13 cellular contexts compared by ENCODE assay signal in the genomic region with DNA sequence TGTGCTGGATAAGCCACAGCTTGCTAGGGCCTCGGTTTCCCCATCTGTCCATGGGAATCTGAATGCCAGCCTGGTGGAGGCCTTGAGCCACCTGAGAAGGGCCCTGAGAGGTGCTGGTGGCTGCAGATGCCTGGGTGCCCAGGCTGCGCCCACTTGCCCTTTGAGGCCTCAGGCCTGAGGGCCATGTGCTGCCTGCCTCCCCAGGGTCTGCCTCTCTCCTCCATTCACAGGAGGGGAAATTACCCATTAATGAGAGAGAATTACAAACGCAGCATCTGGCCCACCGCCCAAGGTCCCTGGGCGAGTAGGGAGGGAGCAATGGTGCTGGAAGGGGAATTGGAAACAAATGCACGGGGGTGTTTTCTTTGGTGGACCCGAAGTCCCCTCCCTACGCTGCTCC. TPM values are rescaled to one million over a fixed set of nuclear protein-coding genes. Genes with fewer than 3 reads are reported as not detected.
DNase-seq lines count a peak whose midpoint lies in the region; ATAC-seq and TF ChIP-seq lines count a peak whose summit lies in the region.
"Had no signal": no experiment of that assay in that cellular context is flagged by ENCODE, and none has a peak within 500 bp of the region (broad histone marks: within the 10 kb centered on the region; RNA-seq: fewer than 3 reads in every experiment).

No MANE protein-coding gene starts in this region.

- intact Hi-C loops in left ventricle myocardium inferior (cut with micrococcal nuclease): no loop called here
- intact Hi-C loops in heart right ventricle (cut with DNase I): no loop called here

- H3K27ac ChIP-seq in left ventricle myocardium inferior (replicated peaks) (no peak overlapping the region), heart right ventricle (no peak overlapping the region), osteoblast (ENCODE audit: low read depth, low read length) (no peak overlapping the region)
- H3K27ac ChIP-seq: SK-N-MC had no signal

- no peaks in the 10 kb centered on the region for H3K36me3 ChIP-seq in left ventricle myocardium inferior
- no peaks in the 10 kb centered on the region for H3K36me3 ChIP-seq in heart right ventricle
- H3K36me3 ChIP-seq in osteoblast (ENCODE audit: insufficient read depth, low read length): no peaks in the 10 kb centered on the region
- H3K36me3 ChIP-seq: BE2C had no signal

- no peak for ATAC-seq in heart right ventricle

- peaks cover 11% of the 10 kb centered on the region for H3K9me3 ChIP-seq in left ventricle myocardium inferior (replicated peaks)
- H3K9me3 ChIP-seq in heart right ventricle: peaks cover 0 to 17% (median 4%) of the 10 kb centered on the region in 11 donors
- no peaks in the 10 kb centered on the region for H3K9me3 ChIP-seq in osteoblast (ENCODE audit: low read depth, low read length)
- H3K9me3 ChIP-seq: BE2C had no signal

- H3K9me3 Mint-ChIP-seq in chondrocyte (ENCODE audit: low read depth): peaks cover 14% of the 10 kb centered on the region

- DNase-seq in left ventricle myocardium inferior (peak; percentile 4), heart right ventricle (no peak), chondrocyte (ENCODE audit: low spot score) (peak; percentile 53), osteoblast (ENCODE audit: insufficient read length, low spot score, missing footprints) (peak; percentile 39), amniotic stem cell (lab: John Stamatoyannopoulos, UW) (no peak), foreskin fibroblast (no peak), NCI-H82 (lab: John Stamatoyannopoulos, UW) (no peak)
- DNase-seq: BE2C, GF-D8, NCI-H2029 treated with DMSO at 0.1 percent for 48 hours, NCI-H524 treated with DMSO at 0.1 percent for 48 hours had no signal

- H3K4me3 Mint-ChIP-seq in chondrocyte (ENCODE audit: unreplicated experiment): no peak overlapping the region
- H3K4me3 Mint-ChIP-seq: CD8-positive, alpha-beta memory T cell had no signal

- WGBS in heart right ventricle, 2 donors: 73 to 78% methylated on average over 8 of the region's 8 CpGs

- H3K36me3 Mint-ChIP-seq in chondrocyte (ENCODE audit: low read depth): no peaks in the 10 kb centered on the region
- H3K36me3 Mint-ChIP-seq: CD8-positive, alpha-beta memory T cell had no signal

- no peak overlapping the region for H3K4me2 ChIP-seq in osteoblast (ENCODE audit: insufficient read depth, low read length)

- no peaks in the 10 kb centered on the region for H3K4me1 Mint-ChIP-seq in chondrocyte (ENCODE audit: low read depth)

- H3K27ac Mint-ChIP-seq in chondrocyte (ENCODE audit: unreplicated experiment): no peak overlapping the region
- H3K27ac Mint-ChIP-seq: CD8-positive, alpha-beta memory T cell had no signal

- TF ChIP-seq CTCF in left ventricle myocardium inferior (IDR thresholded peaks at IDR 0.05; ENCODE audit: borderline replicate concordance) (no peak), heart right ventricle (IDR thresholded peaks at IDR 0.05) (no peak), chondrocyte (IDR thresholded peaks at IDR 0.05) (no peak), osteoblast (IDR thresholded peaks at IDR 0.05; ENCODE audit: extremely low read depth, low read depth, low read length) (no peak), foreskin fibroblast (IDR thresholded peaks at IDR 0.05; ENCODE audit: low read depth, low read length) (no peak)

- H3K4me3 ChIP-seq in left ventricle myocardium inferior (no peak overlapping the region), heart right ventricle (no peak overlapping the region), osteoblast (ENCODE audit: insufficient read depth, low read length) (no peak overlapping the region), foreskin fibroblast (ENCODE audit: low read depth in 1 of 2, low read length in 2 of 2) (no peak overlapping the region)
- H3K4me3 ChIP-seq: SK-N-MC had no signal

- no peaks in the 10 kb centered on the region for H3K79me2 ChIP-seq in osteoblast (ENCODE audit: insufficient read depth, low read length)

- H3K4me1 ChIP-seq in left ventricle myocardium inferior (no peaks in the 10 kb centered on the region), heart right ventricle (no peaks in the 10 kb centered on the region), osteoblast (ENCODE audit: insufficient read depth, low read length) (no peaks in the 10 kb centered on the region)
- H3K4me1 ChIP-seq: BE2C had no signal

- H3K27me3 ChIP-seq in left ventricle myocardium inferior (ENCODE audit: low read depth) (peaks cover 28% of the 10 kb centered on the region), heart right ventricle (peaks cover 0 to 17% (median 0%) of the 10 kb centered on the region in 7 donors), osteoblast (ENCODE audit: insufficient read depth, low read length) (no peaks in the 10 kb centered on the region)
- H3K27me3 ChIP-seq: BE2C had no signal

- H4K20me1 ChIP-seq in osteoblast (ENCODE audit: insufficient read depth, low read length): no peaks in the 10 kb centered on the region

- H3K27me3 Mint-ChIP-seq in chondrocyte (ENCODE audit: low read depth): peaks cover 8% of the 10 kb centered on the region

- H2AFZ ChIP-seq in osteoblast (ENCODE audit: low read length): no peak overlapping the region

RNA-seq across cellular contexts. Expression of gene BARX1, which starts 59.6 kb away (rescaled TPM):
- not detected for total RNA-seq in left ventricle myocardium inferior
- total RNA-seq in heart right ventricle: under 1 TPM in 1 of 10 donors, not detected in 9; 0.19 TPM
- polyA plus RNA-seq in heart right ventricle: under 1 TPM in 1 of 2 donors, not detected in 1; 0.06 TPM
- total RNA-seq in chondrocyte: 0.77 to 6.7 TPM (median 2.1 TPM) in 3 replicates
- 8.5 and 15.6 TPM in 2 replicates for total RNA-seq in osteoblast
- total RNA-seq: CD8-positive, alpha-beta memory T cell had no signal
- polyA plus RNA-seq: CD8-positive, alpha-beta memory T cell had no signal

Comparison
In these comparisons a context has a peak if more than half of its experiments do, and no peak if none do; other contexts are left out.
1. DNase-seq: peak in left ventricle myocardium inferior (single experiment), chondrocyte (single experiment) and osteoblast (single experiment); none in heart right ventricle (0 of 2), amniotic stem cell (single experiment), foreskin fibroblast (0 of 2) and NCI-H82 (single experiment).